8 cellular contexts compared by ENCODE assay signal in genomic region chr12:118981285-118982201, GRCh38. TPM values are rescaled to one million over a fixed set of nuclear protein-coding genes. Genes with fewer than 3 reads are reported as not detected.
A peak's percentile ranks its signal among the peaks of the same experiment; 100 is the strongest.
DNase-seq lines count a peak whose midpoint lies in the region; ATAC-seq and TF ChIP-seq lines count a peak whose summit lies in the region.

A gene with protein sequence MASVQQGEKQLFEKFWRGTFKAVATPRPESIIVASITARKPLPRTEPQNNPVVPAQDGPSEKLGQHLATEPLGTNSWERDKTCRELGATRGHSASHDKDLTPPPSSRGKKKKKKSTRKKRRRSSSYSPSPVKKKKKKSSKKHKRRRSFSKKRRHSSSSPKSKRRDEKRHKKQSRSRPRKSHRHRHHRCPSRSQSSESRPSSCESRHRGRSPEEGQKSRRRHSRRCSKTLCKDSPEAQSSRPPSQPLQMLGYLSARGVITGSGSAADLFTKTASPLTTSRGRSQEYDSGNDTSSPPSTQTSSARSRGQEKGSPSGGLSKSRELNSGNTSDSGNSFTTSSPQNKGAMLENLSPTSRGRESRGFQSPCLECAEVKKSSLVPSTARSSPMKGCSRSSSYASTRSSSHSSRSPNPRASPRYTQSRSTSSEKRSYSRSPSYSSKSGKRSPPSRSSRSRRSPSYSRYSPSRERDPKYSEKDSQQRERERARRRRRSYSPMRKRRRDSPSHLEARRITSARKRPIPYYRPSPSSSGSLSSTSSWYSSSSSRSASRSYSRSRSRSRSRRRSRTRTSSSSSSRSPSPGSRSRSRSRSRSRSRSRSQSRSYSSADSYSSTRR (plus strand): TSS chr12:118981541. CDS start chr12:118981883, 342 bp downstream.

- no peak for ATAC-seq in HG03457 (IDR thresholded peaks at IDR 0.05; ENCODE audit: unreplicated experiment)
- ATAC-seq in GM21528 (IDR thresholded peaks at IDR 0.05; ENCODE audit: low FRiP score, unreplicated experiment), result no peak
- ATAC-seq in activated naive CD4-positive, alpha-beta T cell treated with anti-CD3 and anti-CD28 coated beads, Interleukin-2, amount 50 U/mL, for 72 hours, result no peak

- no peak within 1 kb of the TSS for H3K27ac ChIP-seq in cardiac muscle cell

- peaks cover 0 to 21% of the 10 kb centered on the region in 2 donors for H3K36me3 Mint-ChIP-seq in activated naive CD4-positive, alpha-beta T cell treated with anti-CD3 and anti-CD28 coated beads, Interleukin-2, amount 50 U/mL, for 72 hours

- H3K4me3 ChIP-seq in cardiac muscle cell, result peak within 1 kb of the TSS; percentile 38

- peaks cover 0 to 9% of the 10 kb centered on the region in 2 donors for H3K9me3 Mint-ChIP-seq in activated naive CD4-positive, alpha-beta T cell treated with anti-CD3 and anti-CD28 coated beads, Interleukin-2, amount 50 U/mL, for 72 hours

- no peak for TF ChIP-seq CTCF in cardiac muscle cell (IDR thresholded peaks at IDR 0.05; ENCODE audit: low read depth, low read length)

- H3K36me3 ChIP-seq in cardiac muscle cell, result no peaks in the 10 kb centered on the region

- DNase-seq in NCI-H2081 (lab: John Stamatoyannopoulos, UW) (peak; percentile 91 to 93), NCI-H2081 treated with DMSO at 0.1 percent for 48 hours (lab: John Stamatoyannopoulos, UW) (no peak), NCI-H748 (lab: John Stamatoyannopoulos, UW; ENCODE audit: unreplicated experiment) (peak; percentile 98), cardiac muscle cell (ENCODE audit: low read depth in 1 of 2, low spot score in 1 of 2) (peak in 1 of 2 donors; percentile 90), retina (peak; percentile 92)
- no peak for DNase-seq in activated naive CD4-positive, alpha-beta T cell treated with anti-CD3 and anti-CD28 coated beads, Interleukin-2, amount 50 U/mL, for 72 hours (ENCODE audit: low spot score in 2 of 2)

- H3K27ac Mint-ChIP-seq in activated naive CD4-positive, alpha-beta T cell treated with anti-CD3 and anti-CD28 coated beads, Interleukin-2, amount 50 U/mL, for 72 hours, result no peak within 1 kb of the TSS

- peaks cover 5% of the 10 kb centered on the region for H3K4me1 ChIP-seq in cardiac muscle cell (ENCODE audit: low read depth)

- H3K27me3 ChIP-seq in cardiac muscle cell, result peaks cover 71% of the 10 kb centered on the region

- H3K9me3 ChIP-seq in cardiac muscle cell (ENCODE audit: low read depth), result no peaks in the 10 kb centered on the region

RNA-seq across cellular contexts. Expression of the gene that starts here (rescaled TPM):
- 0.14 and 0.21 TPM in 2 replicates for total RNA-seq in cardiac muscle cell
- 0.46 and 0.92 TPM in 2 replicates for polyA plus RNA-seq in cardiac muscle cell
- not detected for total RNA-seq in activated naive CD4-positive, alpha-beta T cell treated with anti-CD3 and anti-CD28 coated beads, Interleukin-2, amount 50 U/mL, for 72 hours

Comparison
In these comparisons a context has a peak if more than half of its experiments do, and no peak if none do; other contexts are left out.
1. DNase-seq: peak in NCI-H2081 (2 of 2), NCI-H748 (single experiment) and retina (single experiment); none in NCI-H2081 treated with DMSO at 0.1 percent for 48 hours (single experiment) and activated naive CD4-positive, alpha-beta T cell treated with anti-CD3 and anti-CD28 coated beads, Interleukin-2, amount 50 U/mL, for 72 hours (0 of 2).